24 cellular contexts compared by ENCODE assay signal in genomic region chr10:98469532-98469931, GRCh38. TPM values are rescaled to one million over a fixed set of nuclear protein-coding genes. Genes with fewer than 3 reads are reported as not detected.
DNase-seq lines count a peak whose midpoint lies in the region; ATAC-seq and TF ChIP-seq lines count a peak whose summit lies in the region.
"Had no signal": no experiment of that assay in that cellular context is flagged by ENCODE, and none has a peak within 500 bp of the region (broad histone marks: within the 10 kb centered on the region; RNA-seq: fewer than 3 reads in every experiment).

No MANE protein-coding gene starts in this region.

- TF ChIP-seq RAD21 in liver (IDR thresholded peaks at IDR 0.05), result no peak

- H3K27me3 ChIP-seq in liver (ENCODE audit: control insufficient read depth in 4 of 4, insufficient read depth in 4 of 4, low read length in 3 of 4), result peaks cover 0 to 2% (median 0%) of the 10 kb centered on the region in 4 donors
- H3K27me3 ChIP-seq in H7 (ENCODE audit: control insufficient read depth, insufficient read depth, low read length), result peaks cover 5% of the 10 kb centered on the region
- H3K27me3 ChIP-seq: SJSA1 had no signal

- POLR2A ChIA-PET in activated CD8-positive, alpha-beta T cell treated with anti-CD3 and anti-CD28 coated beads, Interleukin-2, amount 10 ng/mL, durations not matched to agents 7 days and 5 days (lab: Charles Lee), result no interaction called here

- peaks cover 9% of the 10 kb centered on the region for H3K27me3 Mint-ChIP-seq in activated CD8-positive, alpha-beta T cell treated with anti-CD3 and anti-CD28 coated beads, Interleukin-2, amount 10 ng/mL, durations not matched to agents 7 days and 5 days (ENCODE audit: low read depth)

- H3K4me1 ChIP-seq in liver (ENCODE audit: control insufficient read depth in 4 of 4, insufficient read depth in 4 of 4, low read length in 3 of 4), result peaks cover 0 to 10% (median 4%) of the 10 kb centered on the region in 4 donors
- H3K4me1 ChIP-seq: A549 had no signal

- WGBS in liver, result 75% methylated on average over 1 of the region's 1 CpG

- no peak overlapping the region for H3K27ac Mint-ChIP-seq in activated CD8-positive, alpha-beta T cell treated with anti-CD3 and anti-CD28 coated beads, Interleukin-2, amount 10 ng/mL, durations not matched to agents 7 days and 5 days
- H3K27ac Mint-ChIP-seq: CD4-positive, alpha-beta T cell had no signal

- no peak overlapping the region for H3K4me3 Mint-ChIP-seq in activated CD8-positive, alpha-beta T cell treated with anti-CD3 and anti-CD28 coated beads, Interleukin-2, amount 10 ng/mL, durations not matched to agents 7 days and 5 days
- H3K4me3 Mint-ChIP-seq: CD4-positive, alpha-beta T cell had no signal

- H3K9me3 Mint-ChIP-seq in activated CD8-positive, alpha-beta T cell treated with anti-CD3 and anti-CD28 coated beads, Interleukin-2, amount 10 ng/mL, durations not matched to agents 7 days and 5 days (ENCODE audit: insufficient read depth), result no peaks in the 10 kb centered on the region
- H3K9me3 Mint-ChIP-seq: CD4-positive, alpha-beta T cell had no signal

- H3K36me3 ChIP-seq in liver (ENCODE audit: control insufficient read depth in 4 of 4, insufficient read depth in 3 of 4, low read depth in 1 of 4, low read length in 3 of 4), result no peaks in the 10 kb centered on the region
- H3K36me3 ChIP-seq in H7 (replicated peaks; ENCODE audit: control insufficient read depth, insufficient read depth, low read length), result no peaks in the 10 kb centered on the region
- H3K36me3 ChIP-seq: BLaER1 treated with 17β-estradiol and CSF1 and Interleukin-3, amounts not matched to agents 10 nM and 100 nM; SJSA1 had no signal

- CTCF ChIA-PET in activated CD8-positive, alpha-beta T cell treated with anti-CD3 and anti-CD28 coated beads, Interleukin-2, amount 10 ng/mL, durations not matched to agents 7 days and 5 days (lab: Charles Lee), result interaction anchor here (1.0 kb wide), 1 partner anchor 574 kb away, joined by 3 read pairs; no protein-coding TSS in a partner anchor

- DNase-seq in dermis blood vessel endothelial cell, result peak; percentile 77
- DNase-seq in fibroblast of pulmonary artery (ENCODE audit: low read depth), result peak; percentile 48
- DNase-seq in activated CD8-positive, alpha-beta T cell treated with anti-CD3 and anti-CD28 coated beads, Interleukin-2, amount 10 ng/mL, durations not matched to agents 7 days and 5 days, result no peak
- no peak for DNase-seq in NCI-H69 (lab: John Stamatoyannopoulos, UW)
- no peak for DNase-seq in DMS79 (lab: John Stamatoyannopoulos, UW)
- DNase-seq in H7, result no peak
- DNase-seq: AML-193; CD4-positive, alpha-beta T cell; COR-L47; DMS53; GDM1; IMR-90; KG1; MM.1S; NCI-H2029; NCI-H446; NCI-H524 treated with DMSO at 0.1 percent for 48 hours; Right ventricle myocardium superior; RPMI8226 had no signal

- no peak for ATAC-seq in activated CD8-positive, alpha-beta T cell treated with anti-CD3 and anti-CD28 coated beads, Interleukin-2, amount 10 ng/mL, durations not matched to agents 7 days and 5 days
- ATAC-seq: A549, GM12878 had no signal

- no peak overlapping the region for H3K27ac ChIP-seq in liver (ENCODE audit: low read depth in 1 of 2, low read length in 2 of 2)
- H3K27ac ChIP-seq: A549; BLaER1 treated with 17β-estradiol and CSF1 and Interleukin-3, amounts not matched to agents 10 nM and 100 nM; SJSA1 had no signal

- no peaks in the 10 kb centered on the region for H3K9me3 ChIP-seq in liver (ENCODE audit: control insufficient read depth in 4 of 4, low read length in 3 of 4)
- H3K9me3 ChIP-seq: A549; BLaER1 treated with 17β-estradiol and CSF1 and Interleukin-3, amounts not matched to agents 10 nM and 100 nM; SJSA1 had no signal

- H3K9ac ChIP-seq in liver (ENCODE audit: low read depth in 1 of 2, low read length in 2 of 2), result no peak overlapping the region
- H3K9ac ChIP-seq: BLaER1 treated with 17β-estradiol and CSF1 and Interleukin-3, amounts not matched to agents 10 nM and 100 nM had no signal

- TF ChIP-seq CTCF in fibroblast of pulmonary artery (IDR thresholded peaks at IDR 0.05; ENCODE audit: low read length, missing control alignments) (no peak), liver (IDR thresholded peaks at IDR 0.05; ENCODE audit: low read depth, low read length, missing input control) (no peak)

- H3K36me3 Mint-ChIP-seq in activated CD8-positive, alpha-beta T cell treated with anti-CD3 and anti-CD28 coated beads, Interleukin-2, amount 10 ng/mL, durations not matched to agents 7 days and 5 days (ENCODE audit: low read depth), result no peaks in the 10 kb centered on the region

- H3K4me3 ChIP-seq in fibroblast of pulmonary artery (replicated peaks; ENCODE audit: low read depth, low read length) (no peak overlapping the region), liver (ENCODE audit: low read depth in 1 of 3, low read length in 3 of 3) (no peak overlapping the region), H7 (ENCODE audit: insufficient read depth, low read depth, low read length) (no peak overlapping the region)
- H3K4me3 ChIP-seq: A549; BLaER1 treated with 17β-estradiol and CSF1 and Interleukin-3, amounts not matched to agents 10 nM and 100 nM; GM12878; SJSA1 had no signal

- H3K4me1 Mint-ChIP-seq in activated CD8-positive, alpha-beta T cell treated with anti-CD3 and anti-CD28 coated beads, Interleukin-2, amount 10 ng/mL, durations not matched to agents 7 days and 5 days (ENCODE audit: low read depth), result peaks cover 9% of the 10 kb centered on the region

TF ChIP-seq in liver, 16 proteins besides CTCF, POLR2A, EP300 and RAD21:
- TF ChIP-seq SP1 (IDR thresholded peaks at IDR 0.05) (peak; percentile 34), NR2F2 (IDR thresholded peaks at IDR 0.05) (peak; percentile 36), RXRA (IDR thresholded peaks at IDR 0.05) (peak in 1 of 2 donors; percentile 11), FOXA2 (IDR thresholded peaks at IDR 0.05) (no peak), EGR1 (IDR thresholded peaks at IDR 0.05; ENCODE audit: low read depth in 2 of 2) (no peak)

RNA-seq across cellular contexts. Expression of gene HPS1, which starts 22.8 kb away (rescaled TPM):
- total RNA-seq in dermis blood vessel endothelial cell (24.8 and 32.7 TPM in 2 replicates), liver (10 to 100 TPM; 19.9 to 37.5 TPM)
- polyA plus RNA-seq in liver, result 10 to 100 TPM; 22.1 to 56.7 TPM
- 10 to 100 TPM; 85.2 to 91.9 TPM for total RNA-seq in activated CD8-positive, alpha-beta T cell treated with anti-CD3 and anti-CD28 coated beads, Interleukin-2, amount 10 ng/mL, durations not matched to agents 7 days and 5 days
- total RNA-seq in H7 (2014; rRNA removed; shearing (Covaris generic)), result 36.1 and 38.0 TPM in 2 replicates

RNA-seq across cellular contexts. Expression of gene PYROXD2, which starts 54.5 kb away (rescaled TPM):
- 3.6 and 6.4 TPM in 2 replicates for total RNA-seq in dermis blood vessel endothelial cell
- total RNA-seq in liver, result 1 to 10 TPM; 4.6 to 9.0 TPM
- 1 to 10 TPM; 2.3 to 4.3 TPM for polyA plus RNA-seq in liver
- 1 to 10 TPM; 8.3 to 9.3 TPM for total RNA-seq in activated CD8-positive, alpha-beta T cell treated with anti-CD3 and anti-CD28 coated beads, Interleukin-2, amount 10 ng/mL, durations not matched to agents 7 days and 5 days
- total RNA-seq in H7 (2014; rRNA removed; shearing (Covaris generic)), result 9.5 and 10.6 TPM in 2 replicates

Comparison
In these comparisons a context has a peak if more than half of its experiments do, and no peak if none do; other contexts are left out.
1. DNase-seq: peak in dermis blood vessel endothelial cell (single experiment) and fibroblast of pulmonary artery (single experiment); none in activated CD8-positive, alpha-beta T cell treated with anti-CD3 and anti-CD28 coated beads, Interleukin-2, amount 10 ng/mL, durations not matched to agents 7 days and 5 days (single experiment), NCI-H69 (single experiment), DMS79 (single experiment) and H7 (single experiment).